1 cellular context compared by ENCODE assay signal in the genomic region with DNA sequence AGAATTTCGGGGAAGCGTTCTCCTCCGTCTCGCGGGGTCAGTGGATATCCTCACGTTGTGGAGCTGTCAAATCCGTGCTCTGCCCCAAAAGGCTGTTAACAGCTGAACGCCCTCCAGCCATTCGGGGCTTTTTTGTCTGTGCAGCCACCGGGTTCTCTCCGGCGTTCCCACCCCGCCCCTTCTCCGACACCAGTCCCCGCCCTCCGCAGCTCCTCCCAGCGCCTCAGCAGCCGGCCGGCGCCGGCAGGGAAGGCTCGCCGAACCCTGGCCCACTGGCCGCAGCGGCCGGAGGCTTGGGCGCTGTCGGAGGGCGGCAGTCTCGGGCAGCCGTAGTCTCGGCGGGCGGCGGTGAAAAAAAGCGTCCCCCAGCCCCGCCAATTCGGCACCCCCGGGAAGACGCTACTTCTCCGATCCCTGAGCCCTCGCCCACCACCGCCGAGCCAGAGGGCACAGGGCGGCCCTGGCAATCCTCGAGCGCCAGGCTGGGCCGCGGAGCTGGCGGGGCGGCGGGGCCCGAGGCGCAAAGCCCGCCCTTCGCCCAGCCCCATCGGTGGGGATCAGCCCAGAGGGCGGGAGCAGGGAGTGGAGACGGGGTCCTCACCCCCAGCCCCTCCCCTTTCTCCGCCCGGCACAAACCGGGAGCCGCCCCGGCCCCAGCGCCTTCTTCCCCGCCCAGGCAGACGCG.
TF ChIP-seq lines count a peak whose summit lies in the region.

A gene (minus strand): TSS at position 496 of the 685 bp plus-strand sequence. CDS start 773 bp downstream, outside the sequence.

TF ChIP-seq in HepG2, 621 proteins besides CTCF, POLR2A, EP300 and RAD21 (continued from another document and continues in another):
- TF ChIP-seq, protein P1, sequence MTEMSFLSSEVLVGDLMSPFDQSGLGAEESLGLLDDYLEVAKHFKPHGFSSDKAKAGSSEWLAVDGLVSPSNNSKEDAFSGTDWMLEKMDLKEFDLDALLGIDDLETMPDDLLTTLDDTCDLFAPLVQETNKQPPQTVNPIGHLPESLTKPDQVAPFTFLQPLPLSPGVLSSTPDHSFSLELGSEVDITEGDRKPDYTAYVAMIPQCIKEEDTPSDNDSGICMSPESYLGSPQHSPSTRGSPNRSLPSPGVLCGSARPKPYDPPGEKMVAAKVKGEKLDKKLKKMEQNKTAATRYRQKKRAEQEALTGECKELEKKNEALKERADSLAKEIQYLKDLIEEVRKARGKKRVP (CRISPR knock-in tag; IDR thresholded peaks at IDR 0.05), result no peak
- TF ChIP-seq ZNF460 (CRISPR knock-in tag; IDR thresholded peaks at IDR 0.05; ENCODE audit: borderline replicate concordance), result no peak; the same call in 1 of the 2 replicates
- TF ChIP-seq, protein P2, sequence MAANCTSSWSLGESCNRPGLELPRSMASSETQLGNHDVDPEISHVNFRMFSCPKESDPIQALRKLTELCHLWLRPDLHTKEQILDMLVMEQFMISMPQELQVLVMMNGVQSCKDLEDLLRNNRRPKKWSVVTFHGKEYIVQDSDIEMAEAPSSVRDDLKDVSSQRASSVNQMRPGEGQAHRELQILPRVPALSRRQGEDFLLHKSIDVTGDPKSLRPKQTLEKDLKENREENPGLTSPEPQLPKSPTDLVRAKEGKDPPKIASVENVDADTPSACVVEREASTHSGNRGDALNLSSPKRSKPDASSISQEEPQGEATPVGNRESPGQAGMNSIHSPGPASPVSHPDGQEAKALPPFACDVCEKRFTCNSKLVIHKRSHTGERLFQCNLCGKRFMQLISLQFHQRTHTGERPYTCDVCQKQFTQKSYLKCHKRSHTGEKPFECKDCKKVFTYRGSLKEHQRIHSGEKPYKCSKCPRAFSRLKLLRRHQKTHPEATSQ (CRISPR knock-in tag; IDR thresholded peaks at IDR 0.05; ENCODE audit: borderline replicate concordance), result peak; percentile 67; the same call in 1 of the 2 replicates
- no peak for TF ChIP-seq ETV5 (CRISPR knock-in tag; IDR thresholded peaks at IDR 0.05; ENCODE audit: borderline replicate concordance)
- TF ChIP-seq, protein P3, sequence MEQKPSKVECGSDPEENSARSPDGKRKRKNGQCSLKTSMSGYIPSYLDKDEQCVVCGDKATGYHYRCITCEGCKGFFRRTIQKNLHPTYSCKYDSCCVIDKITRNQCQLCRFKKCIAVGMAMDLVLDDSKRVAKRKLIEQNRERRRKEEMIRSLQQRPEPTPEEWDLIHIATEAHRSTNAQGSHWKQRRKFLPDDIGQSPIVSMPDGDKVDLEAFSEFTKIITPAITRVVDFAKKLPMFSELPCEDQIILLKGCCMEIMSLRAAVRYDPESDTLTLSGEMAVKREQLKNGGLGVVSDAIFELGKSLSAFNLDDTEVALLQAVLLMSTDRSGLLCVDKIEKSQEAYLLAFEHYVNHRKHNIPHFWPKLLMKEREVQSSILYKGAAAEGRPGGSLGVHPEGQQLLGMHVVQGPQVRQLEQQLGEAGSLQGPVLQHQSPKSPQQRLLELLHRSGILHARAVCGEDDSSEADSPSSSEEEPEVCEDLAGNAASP (CRISPR knock-in tag; IDR thresholded peaks at IDR 0.05; ENCODE audit: borderline replicate concordance), result no peak
- TF ChIP-seq STAG1 (CRISPR knock-in tag; IDR thresholded peaks at IDR 0.05), result 0 out of 2 replicates have a peak, but pooled peaks have one; percentile 13
- TF ChIP-seq, protein P4, sequence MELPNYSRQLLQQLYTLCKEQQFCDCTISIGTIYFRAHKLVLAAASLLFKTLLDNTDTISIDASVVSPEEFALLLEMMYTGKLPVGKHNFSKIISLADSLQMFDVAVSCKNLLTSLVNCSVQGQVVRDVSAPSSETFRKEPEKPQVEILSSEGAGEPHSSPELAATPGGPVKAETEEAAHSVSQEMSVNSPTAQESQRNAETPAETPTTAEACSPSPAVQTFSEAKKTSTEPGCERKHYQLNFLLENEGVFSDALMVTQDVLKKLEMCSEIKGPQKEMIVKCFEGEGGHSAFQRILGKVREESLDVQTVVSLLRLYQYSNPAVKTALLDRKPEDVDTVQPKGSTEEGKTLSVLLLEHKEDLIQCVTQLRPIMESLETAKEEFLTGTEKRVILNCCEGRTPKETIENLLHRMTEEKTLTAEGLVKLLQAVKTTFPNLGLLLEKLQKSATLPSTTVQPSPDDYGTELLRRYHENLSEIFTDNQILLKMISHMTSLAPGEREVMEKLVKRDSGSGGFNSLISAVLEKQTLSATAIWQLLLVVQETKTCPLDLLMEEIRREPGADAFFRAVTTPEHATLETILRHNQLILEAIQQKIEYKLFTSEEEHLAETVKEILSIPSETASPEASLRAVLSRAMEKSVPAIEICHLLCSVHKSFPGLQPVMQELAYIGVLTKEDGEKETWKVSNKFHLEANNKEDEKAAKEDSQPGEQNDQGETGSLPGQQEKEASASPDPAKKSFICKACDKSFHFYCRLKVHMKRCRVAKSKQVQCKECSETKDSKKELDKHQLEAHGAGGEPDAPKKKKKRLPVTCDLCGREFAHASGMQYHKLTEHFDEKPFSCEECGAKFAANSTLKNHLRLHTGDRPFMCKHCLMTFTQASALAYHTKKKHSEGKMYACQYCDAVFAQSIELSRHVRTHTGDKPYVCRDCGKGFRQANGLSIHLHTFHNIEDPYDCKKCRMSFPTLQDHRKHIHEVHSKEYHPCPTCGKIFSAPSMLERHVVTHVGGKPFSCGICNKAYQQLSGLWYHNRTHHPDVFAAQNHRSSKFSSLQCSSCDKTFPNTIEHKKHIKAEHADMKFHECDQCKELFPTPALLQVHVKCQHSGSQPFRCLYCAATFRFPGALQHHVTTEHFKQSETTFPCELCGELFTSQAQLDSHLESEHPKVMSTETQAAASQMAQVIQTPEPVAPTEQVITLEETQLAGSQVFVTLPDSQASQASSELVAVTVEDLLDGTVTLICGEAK (IDR thresholded peaks at IDR 0.05), result no peak
- TF ChIP-seq, protein P4 (CRISPR knock-in tag; IDR thresholded peaks at IDR 0.05), result peak; percentile 79; the same call in 1 of the 2 replicates
- no peak for TF ChIP-seq DPF2 (CRISPR knock-in tag; IDR thresholded peaks at IDR 0.05; ENCODE audit: borderline replicate concordance, low read depth)
- peak; percentile 46 for TF ChIP-seq ATF7-NPFF (CRISPR knock-in tag; IDR thresholded peaks at IDR 0.05; ENCODE audit: low read depth)
- TF ChIP-seq SAP130 (CRISPR knock-in tag; IDR thresholded peaks at IDR 0.05; ENCODE audit: low read depth), result peak; percentile 85
- no peak for TF ChIP-seq SMAD1 (CRISPR knock-in tag; IDR thresholded peaks at IDR 0.05; ENCODE audit: borderline replicate concordance, low read depth)
- TF ChIP-seq TCF7L2 (IDR thresholded peaks at IDR 0.05; ENCODE audit: low read depth, low read length), result no peak
- TF ChIP-seq ZC3H13 (CRISPR knock-in tag; IDR thresholded peaks at IDR 0.05), result no peak
- peak; percentile 82 for TF ChIP-seq SALL1 (CRISPR knock-in tag; IDR thresholded peaks at IDR 0.05)
- TF ChIP-seq ZFAT (CRISPR knock-in tag; conservative IDR thresholded peaks at IDR 0.05), result no peak
- TF ChIP-seq, protein P5, sequence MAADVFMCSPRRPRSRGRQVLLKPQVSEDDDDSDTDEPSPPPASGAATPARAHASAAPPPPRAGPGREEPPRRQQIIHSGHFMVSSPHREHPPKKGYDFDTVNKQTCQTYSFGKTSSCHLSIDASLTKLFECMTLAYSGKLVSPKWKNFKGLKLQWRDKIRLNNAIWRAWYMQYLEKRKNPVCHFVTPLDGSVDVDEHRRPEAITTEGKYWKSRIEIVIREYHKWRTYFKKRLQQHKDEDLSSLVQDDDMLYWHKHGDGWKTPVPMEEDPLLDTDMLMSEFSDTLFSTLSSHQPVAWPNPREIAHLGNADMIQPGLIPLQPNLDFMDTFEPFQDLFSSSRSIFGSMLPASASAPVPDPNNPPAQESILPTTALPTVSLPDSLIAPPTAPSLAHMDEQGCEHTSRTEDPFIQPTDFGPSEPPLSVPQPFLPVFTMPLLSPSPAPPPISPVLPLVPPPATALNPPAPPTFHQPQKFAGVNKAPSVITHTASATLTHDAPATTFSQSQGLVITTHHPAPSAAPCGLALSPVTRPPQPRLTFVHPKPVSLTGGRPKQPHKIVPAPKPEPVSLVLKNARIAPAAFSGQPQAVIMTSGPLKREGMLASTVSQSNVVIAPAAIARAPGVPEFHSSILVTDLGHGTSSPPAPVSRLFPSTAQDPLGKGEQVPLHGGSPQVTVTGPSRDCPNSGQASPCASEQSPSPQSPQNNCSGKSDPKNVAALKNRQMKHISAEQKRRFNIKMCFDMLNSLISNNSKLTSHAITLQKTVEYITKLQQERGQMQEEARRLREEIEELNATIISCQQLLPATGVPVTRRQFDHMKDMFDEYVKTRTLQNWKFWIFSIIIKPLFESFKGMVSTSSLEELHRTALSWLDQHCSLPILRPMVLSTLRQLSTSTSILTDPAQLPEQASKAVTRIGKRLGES (CRISPR knock-in tag; IDR thresholded peaks at IDR 0.05; ENCODE audit: borderline replicate concordance), result no peak
- 0 out of 2 replicates have a peak, but pooled peaks have one; percentile 34 for TF ChIP-seq ZNF264 (CRISPR knock-in tag; IDR thresholded peaks at IDR 0.05)
- TF ChIP-seq TBP (CRISPR knock-in tag; IDR thresholded peaks at IDR 0.05), result no peak
- TF ChIP-seq HNRNPK (IDR thresholded peaks at IDR 0.05; ENCODE audit: low read depth, low read length, poor library complexity, severe bottlenecking), result peak; percentile 75
- 0 out of 2 replicates have a peak, but pooled peaks have one; percentile 36 for TF ChIP-seq MTF1 (CRISPR knock-in tag; IDR thresholded peaks at IDR 0.05)
- TF ChIP-seq, protein P6, sequence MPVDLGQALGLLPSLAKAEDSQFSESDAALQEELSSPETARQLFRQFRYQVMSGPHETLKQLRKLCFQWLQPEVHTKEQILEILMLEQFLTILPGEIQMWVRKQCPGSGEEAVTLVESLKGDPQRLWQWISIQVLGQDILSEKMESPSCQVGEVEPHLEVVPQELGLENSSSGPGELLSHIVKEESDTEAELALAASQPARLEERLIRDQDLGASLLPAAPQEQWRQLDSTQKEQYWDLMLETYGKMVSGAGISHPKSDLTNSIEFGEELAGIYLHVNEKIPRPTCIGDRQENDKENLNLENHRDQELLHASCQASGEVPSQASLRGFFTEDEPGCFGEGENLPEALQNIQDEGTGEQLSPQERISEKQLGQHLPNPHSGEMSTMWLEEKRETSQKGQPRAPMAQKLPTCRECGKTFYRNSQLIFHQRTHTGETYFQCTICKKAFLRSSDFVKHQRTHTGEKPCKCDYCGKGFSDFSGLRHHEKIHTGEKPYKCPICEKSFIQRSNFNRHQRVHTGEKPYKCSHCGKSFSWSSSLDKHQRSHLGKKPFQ (CRISPR knock-in tag; IDR thresholded peaks at IDR 0.05; ENCODE audit: insufficient replicate concordance), result peak; percentile 92
- no peak for TF ChIP-seq ZNF781 (CRISPR knock-in tag; IDR thresholded peaks at IDR 0.05; ENCODE audit: borderline replicate concordance, not compliant biosample characterization)
- no peak for TF ChIP-seq CC2D1A (CRISPR knock-in tag; IDR thresholded peaks at IDR 0.05)
- TF ChIP-seq ZFP82 (CRISPR knock-in tag; IDR thresholded peaks at IDR 0.05; ENCODE audit: borderline replicate concordance), result peak; percentile 18; the same call in 1 of the 2 replicates
- no peak; the same call in 1 of the 2 replicates for TF ChIP-seq TSC22D2 (CRISPR knock-in tag; IDR thresholded peaks at IDR 0.05; ENCODE audit: borderline replicate concordance)
- TF ChIP-seq ZBTB7A (CRISPR knock-in tag; IDR thresholded peaks at IDR 0.05), result peak; percentile 86; the same call in 1 of the 2 replicates
- 0 out of 2 replicates have a peak, but pooled peaks have one; percentile 19 for TF ChIP-seq RELA (CRISPR knock-in tag; IDR thresholded peaks at IDR 0.05)
- TF ChIP-seq, protein P7, sequence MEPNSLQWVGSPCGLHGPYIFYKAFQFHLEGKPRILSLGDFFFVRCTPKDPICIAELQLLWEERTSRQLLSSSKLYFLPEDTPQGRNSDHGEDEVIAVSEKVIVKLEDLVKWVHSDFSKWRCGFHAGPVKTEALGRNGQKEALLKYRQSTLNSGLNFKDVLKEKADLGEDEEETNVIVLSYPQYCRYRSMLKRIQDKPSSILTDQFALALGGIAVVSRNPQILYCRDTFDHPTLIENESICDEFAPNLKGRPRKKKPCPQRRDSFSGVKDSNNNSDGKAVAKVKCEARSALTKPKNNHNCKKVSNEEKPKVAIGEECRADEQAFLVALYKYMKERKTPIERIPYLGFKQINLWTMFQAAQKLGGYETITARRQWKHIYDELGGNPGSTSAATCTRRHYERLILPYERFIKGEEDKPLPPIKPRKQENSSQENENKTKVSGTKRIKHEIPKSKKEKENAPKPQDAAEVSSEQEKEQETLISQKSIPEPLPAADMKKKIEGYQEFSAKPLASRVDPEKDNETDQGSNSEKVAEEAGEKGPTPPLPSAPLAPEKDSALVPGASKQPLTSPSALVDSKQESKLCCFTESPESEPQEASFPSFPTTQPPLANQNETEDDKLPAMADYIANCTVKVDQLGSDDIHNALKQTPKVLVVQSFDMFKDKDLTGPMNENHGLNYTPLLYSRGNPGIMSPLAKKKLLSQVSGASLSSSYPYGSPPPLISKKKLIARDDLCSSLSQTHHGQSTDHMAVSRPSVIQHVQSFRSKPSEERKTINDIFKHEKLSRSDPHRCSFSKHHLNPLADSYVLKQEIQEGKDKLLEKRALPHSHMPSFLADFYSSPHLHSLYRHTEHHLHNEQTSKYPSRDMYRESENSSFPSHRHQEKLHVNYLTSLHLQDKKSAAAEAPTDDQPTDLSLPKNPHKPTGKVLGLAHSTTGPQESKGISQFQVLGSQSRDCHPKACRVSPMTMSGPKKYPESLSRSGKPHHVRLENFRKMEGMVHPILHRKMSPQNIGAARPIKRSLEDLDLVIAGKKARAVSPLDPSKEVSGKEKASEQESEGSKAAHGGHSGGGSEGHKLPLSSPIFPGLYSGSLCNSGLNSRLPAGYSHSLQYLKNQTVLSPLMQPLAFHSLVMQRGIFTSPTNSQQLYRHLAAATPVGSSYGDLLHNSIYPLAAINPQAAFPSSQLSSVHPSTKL (CRISPR knock-in tag; IDR thresholded peaks at IDR 0.05), result peak; percentile 48; the same call in 1 of the 2 replicates
- no peak for TF ChIP-seq CREM (IDR thresholded peaks at IDR 0.05)
- no peak for TF ChIP-seq CREM (CRISPR knock-in tag; IDR thresholded peaks at IDR 0.05)
- no peak for TF ChIP-seq ZNF652 (CRISPR knock-in tag; IDR thresholded peaks at IDR 0.05; ENCODE audit: borderline replicate concordance, low read depth)
- TF ChIP-seq ARNT (IDR thresholded peaks at IDR 0.05), result no peak
